ENCODE assay signal across 9 cellular contexts in genomic region chr2:98772531-98772930, GRCh38. TPM values are rescaled to one million over a fixed set of nuclear protein-coding genes. Genes with fewer than 3 reads are reported as not detected.
DNase-seq lines count a peak whose midpoint lies in the region; ATAC-seq and TF ChIP-seq lines count a peak whose summit lies in the region.
"Had no signal": no experiment of that assay in that cellular context is flagged by ENCODE, and none has a peak within 500 bp of the region (broad histone marks: within the 10 kb centered on the region; RNA-seq: fewer than 3 reads in every experiment).

No MANE protein-coding gene starts in this region.

- TF ChIP-seq CTCF in Peyer's patch (IDR thresholded peaks at IDR 0.05): no peak
- TF ChIP-seq CTCF in colonic mucosa (IDR thresholded peaks at IDR 0.05): no peak
- TF ChIP-seq CTCF in spleen (IDR thresholded peaks at IDR 0.05 in 8 of 11, conservative IDR thresholded peaks at IDR 0.05 in 3 of 11): no peak

- POLR2A ChIA-PET in activated CD4-positive, alpha-beta T cell treated with anti-CD3 and anti-CD28 coated beads, Interleukin-2, amount 10 ng/mL, durations not matched to agents 7 days and 5 days (lab: Charles Lee): no interaction called here

- CTCF ChIA-PET in activated CD4-positive, alpha-beta T cell treated with anti-CD3 and anti-CD28 coated beads, Interleukin-2, amount 10 ng/mL, durations not matched to agents 7 days and 5 days (lab: Charles Lee): interaction anchor here (0.9 to 1.4 kb wide), 4 partner anchors 11 to 308 kb away, joined by 3 read pairs; no protein-coding TSS in a partner anchor

- DNase-seq in activated CD4-positive, alpha-beta T cell treated with anti-CD3 and anti-CD28 coated beads, Interleukin-2, amount 10 ng/mL, durations not matched to agents 7 days and 5 days: no peak
- DNase-seq in activated CD4-positive, alpha-beta T cell treated with anti-CD3 and anti-CD28 coated beads, Interleukin-2, amount 50 U/mL, for 48 hours: no peak
- DNase-seq in Peyer's patch (no peak), colonic mucosa (no peak), spleen (no peak), LoVo (ENCODE audit: low spot score) (no peak)
- DNase-seq in stimulated activated CD4-positive, alpha-beta T cell treated with anti-CD3 and anti-CD28 coated beads, Interleukin-2, amount 100 ng/mL, for 48 hours: no peak
- DNase-seq: NCI-H2171 had no signal

- peak overlapping the region; percentile 91 for H3K4me3 Mint-ChIP-seq in activated CD4-positive, alpha-beta T cell treated with anti-CD3 and anti-CD28 coated beads, Interleukin-2, amount 10 ng/mL, durations not matched to agents 7 days and 5 days

- H3K9me3 Mint-ChIP-seq in activated CD4-positive, alpha-beta T cell treated with anti-CD3 and anti-CD28 coated beads, Interleukin-2, amount 10 ng/mL, durations not matched to agents 7 days and 5 days: no peaks in the 10 kb centered on the region

- WGBS in spleen, 5 donors: 47 to 81% (median 64%) methylated on average over 8 of the region's 8 CpGs

- peak overlapping the region; percentile 97 for H3K27ac Mint-ChIP-seq in activated CD4-positive, alpha-beta T cell treated with anti-CD3 and anti-CD28 coated beads, Interleukin-2, amount 10 ng/mL, durations not matched to agents 7 days and 5 days

- H3K27ac ChIP-seq in Peyer's patch (peak overlapping the region; percentile 62 to 76 (median 70)), colonic mucosa (peak overlapping the region; percentile 45), spleen (peak overlapping the region; percentile 14 to 86 (median 76))

- peaks cover 69% of the 10 kb centered on the region for H3K4me1 Mint-ChIP-seq in activated CD4-positive, alpha-beta T cell treated with anti-CD3 and anti-CD28 coated beads, Interleukin-2, amount 10 ng/mL, durations not matched to agents 7 days and 5 days

- H3K4me1 ChIP-seq in Peyer's patch: peaks cover 0 to 19% (median 5%) of the 10 kb centered on the region in 4 donors
- H3K4me1 ChIP-seq in colonic mucosa: no peaks in the 10 kb centered on the region
- peaks cover 3 to 57% (median 29%) of the 10 kb centered on the region in 6 donors for H3K4me1 ChIP-seq in spleen

- H3K36me3 Mint-ChIP-seq in activated CD4-positive, alpha-beta T cell treated with anti-CD3 and anti-CD28 coated beads, Interleukin-2, amount 10 ng/mL, durations not matched to agents 7 days and 5 days (ENCODE audit: low read depth): peaks cover 11% of the 10 kb centered on the region

- TF ChIP-seq POLR2A in Peyer's patch (IDR thresholded peaks at IDR 0.05) (no peak), spleen (IDR thresholded peaks at IDR 0.05) (no peak)

- ATAC-seq in GM18873 (IDR thresholded peaks at IDR 0.05; ENCODE audit: low FRiP score, unreplicated experiment): no peak

- H3K9ac ChIP-seq in colonic mucosa (ENCODE audit: low read depth in 2 of 2, low read length in 2 of 2): peak overlapping the region in 1 of 2 donors; percentile 17

- intact Hi-C loops in colonic mucosa (cut with DNase I) (no loop called here), spleen (cut with DNase I; ENCODE audit: low total_unique reads) (no loop called here)

- no peaks in the 10 kb centered on the region for H3K27me3 Mint-ChIP-seq in activated CD4-positive, alpha-beta T cell treated with anti-CD3 and anti-CD28 coated beads, Interleukin-2, amount 10 ng/mL, durations not matched to agents 7 days and 5 days

- H3K4me3 ChIP-seq in Peyer's patch (no peak overlapping the region), colonic mucosa (no peak overlapping the region), spleen (peak overlapping the region in 1 of 8 donors; percentile 56)

- H3K27me3 ChIP-seq in Peyer's patch (no peaks in the 10 kb centered on the region), colonic mucosa (no peaks in the 10 kb centered on the region), spleen (replicated peaks in 1 of 7) (no peaks in the 10 kb centered on the region)

- no peaks in the 10 kb centered on the region for H3K36me3 ChIP-seq in Peyer's patch
- no peaks in the 10 kb centered on the region for H3K36me3 ChIP-seq in colonic mucosa
- H3K36me3 ChIP-seq in spleen: no peaks in the 10 kb centered on the region

- H3K9me3 ChIP-seq in Peyer's patch: no peaks in the 10 kb centered on the region
- no peaks in the 10 kb centered on the region for H3K9me3 ChIP-seq in colonic mucosa
- H3K9me3 ChIP-seq in spleen: no peaks in the 10 kb centered on the region

RNA-seq across cellular contexts. Expression of gene MGAT4A, which starts 41.6 kb away (rescaled TPM):
- 100 to 1,000 TPM in 1 of 2 experiments, 10 to 100 TPM in 1; 93.9 to 109 TPM for total RNA-seq in activated CD4-positive, alpha-beta T cell treated with anti-CD3 and anti-CD28 coated beads, Interleukin-2, amount 10 ng/mL, durations not matched to agents 7 days and 5 days
- total RNA-seq in Peyer's patch (100 to 1,000 TPM in 3 of 4 donors, 10 to 100 TPM in 1; 52.8 to 243 (median 175) TPM), colonic mucosa (100 to 1,000 TPM; 103 to 125 TPM), spleen (10 to 100 TPM; 30.4 to 45.9 (median 33.9) TPM)
- polyA plus RNA-seq in spleen: 10 to 100 TPM in 1 of 3 donors, 1 to 10 TPM in 2; 5.7 to 10.7 (median 6.2) TPM
